ENCODE assay signal across 9 cellular contexts in the genomic region with DNA sequence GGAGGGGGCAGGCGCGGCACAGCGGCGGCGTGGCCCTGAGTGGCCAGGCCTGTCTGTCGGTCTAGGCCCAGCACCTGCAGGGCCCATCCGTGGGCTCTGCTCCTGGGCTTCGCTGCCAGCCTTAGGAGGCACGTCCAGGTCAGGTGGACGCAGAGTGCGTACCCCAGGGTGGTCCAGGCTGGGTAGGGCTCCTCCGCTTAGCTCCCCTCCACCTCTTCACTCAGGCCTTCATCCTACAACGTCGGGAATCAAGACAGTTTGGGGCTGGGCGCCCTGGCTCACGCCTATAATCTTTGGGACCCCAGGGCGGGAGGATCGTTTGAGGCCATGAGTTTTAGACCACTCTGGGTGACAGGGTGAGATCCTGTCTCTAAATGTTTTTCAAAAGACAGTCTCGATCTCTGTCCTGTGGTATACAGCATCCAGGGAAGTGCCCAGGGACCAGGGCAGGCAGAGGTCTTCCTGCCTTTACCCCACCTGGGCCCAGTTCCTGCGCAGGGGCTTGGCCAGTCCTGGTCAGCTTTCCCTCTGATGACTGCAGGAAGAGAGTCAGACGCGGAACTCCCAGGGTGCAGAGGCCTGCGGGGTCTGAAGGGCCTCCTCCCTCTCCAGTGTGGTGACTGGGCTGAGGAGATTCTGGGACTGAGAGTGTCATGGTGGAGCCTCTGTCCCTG. TPM values are rescaled to one million over a fixed set of nuclear protein-coding genes. Genes with fewer than 3 reads are reported as not detected.
DNase-seq lines count a peak whose midpoint lies in the region; ATAC-seq, FAIRE-seq and TF ChIP-seq lines count a peak whose summit lies in the region.
"Not testable (repeated sequence)": the region's sequence is repeated elsewhere in the genome, so short reads cannot be mapped to it uniquely, and the experiment has no call there.
"Had no signal": no experiment of that assay in that cellular context is flagged by ENCODE, and none has a peak within 500 bp of the region (broad histone marks: within the 10 kb centered on the region; RNA-seq: fewer than 3 reads in every experiment).

No MANE protein-coding gene starts in this region.

- not testable (repeated sequence) for H3K9me3 ChIP-seq in Karpas-422 (ENCODE audit: low read length); K562 (replicated peaks; ENCODE audit: control insufficient read depth, insufficient read depth, low read depth, low read length)

- H3K4me2 ChIP-seq in Karpas-422 (ENCODE audit: low read depth, low read length, poor library complexity, severe bottlenecking), result peak overlapping the region; percentile 90
- peak overlapping the region; percentile 86 for H3K4me2 ChIP-seq in K562 (ENCODE audit: insufficient read depth, low read length)

- H3K27ac ChIP-seq in Karpas-422 (ENCODE audit: low read length) (peak overlapping the region; percentile 22; the same call in 1 of the 2 replicates), K562 (ENCODE audit: extremely low read depth, low read depth, low read length) (peak overlapping the region; percentile 75), substantia nigra (ENCODE audit: low read depth, low read length, poor library complexity, severe bottlenecking) (peak overlapping the region; percentile 38)

- H3K79me2 ChIP-seq in Karpas-422 (ENCODE audit: low read length), result peaks cover 50% of the 10 kb centered on the region
- H3K79me2 ChIP-seq in K562 (ENCODE audit: control insufficient read depth, insufficient read depth, low read length), result peaks cover 67% of the 10 kb centered on the region

- 3% methylated on average over 15 of the region's 23 CpGs for WGBS in K562 (ENCODE audit: insufficient coverage, low coverage, missing lambda C conversion rate)

- 0 out of 2 replicates have a peak, but pooled peaks cover 12% of the 10 kb centered on the region for H4K20me1 ChIP-seq in Karpas-422 (ENCODE audit: insufficient read depth, low read depth, low read length)
- not testable (repeated sequence) for H4K20me1 ChIP-seq in K562 (replicated peaks; ENCODE audit: control insufficient read depth, insufficient read depth, low read length)

- peaks cover 17% of the 10 kb centered on the region for H3K4me1 ChIP-seq in Karpas-422 (ENCODE audit: low read length)
- peaks cover 7 to 46% of the 10 kb centered on the region in 2 experiments; a peak in 4 of 5 replicates for H3K4me1 ChIP-seq in K562 (replicated peaks in 1 of 2; ENCODE audit: control insufficient read depth in 2 of 2, insufficient read depth in 2 of 2, low read length in 2 of 2)

- H3K9me1 ChIP-seq in K562 (ENCODE audit: control insufficient read depth, insufficient read depth, low read length), result not testable (repeated sequence)

- peak; percentile 81 for FAIRE-seq in K562 (lab: Jason Lieb, UNC)

- peaks cover 15 to 42% (median 40%) of the 10 kb centered on the region in 3 donors for H3K4me1 Mint-ChIP-seq in naive B cell

- H3K36me3 ChIP-seq in Karpas-422 (ENCODE audit: insufficient read depth, low read length), result not testable (repeated sequence)
- peaks cover 33% of the 10 kb centered on the region; the same call in 2 of the 3 replicates for H3K36me3 ChIP-seq in K562 (ENCODE audit: control insufficient read depth, insufficient read depth, low read length)

- not testable (repeated sequence) for TF ChIP-seq RAD21 in K562 (CRISPR knock-in tag; conservative IDR thresholded peaks at IDR 0.05 in 1 of 2, IDR thresholded peaks at IDR 0.05 in 1 of 2)

- not testable (repeated sequence) for H3K27me3 ChIP-seq in Karpas-422 (ENCODE audit: low read length); K562 (ENCODE audit: control insufficient read depth in 2 of 2, insufficient read depth in 2 of 2, low read length in 2 of 2)

- DNase-seq in DMS 273 (lab: John Stamatoyannopoulos, UW; ENCODE audit: unreplicated experiment), result peak; percentile 47
- DNase-seq in Karpas-422, result peak; percentile 46
- peak; percentile 28 for DNase-seq in UCSD-AML1 (lab: John Stamatoyannopoulos, UW; ENCODE audit: unreplicated experiment)
- peak in 1 of 4 experiments; percentile 23 for DNase-seq in K562 (ENCODE audit: extremely low read depth in 1 of 4, low spot score in 3 of 4)
- DNase-seq in glomerular visceral epithelial cell (ENCODE audit: extremely low spot score), result peak; percentile 33
- not testable (repeated sequence) for DNase-seq in naive B cell
- DNase-seq in substantia nigra (lab: John Stamatoyannopoulos, UW), result peak in 3 of 49 donors; percentile 2 to 40 (median 30)

- H3K27me3 Mint-ChIP-seq in naive B cell, result not testable (repeated sequence)

- H3K9me3 Mint-ChIP-seq in naive B cell, result not testable (repeated sequence)

- not testable (repeated sequence) for H3K36me3 Mint-ChIP-seq in naive B cell

- peak overlapping the region in 1 of 6 donors; percentile 51 for H3K27ac Mint-ChIP-seq in naive B cell

- ATAC-seq in GM21723 (IDR thresholded peaks at IDR 0.05; ENCODE audit: unreplicated experiment), result peak; percentile 32
- ATAC-seq in K562, result peak; percentile 49
- not testable (repeated sequence) for ATAC-seq in naive B cell (ENCODE audit: low read depth in 2 of 2)

- H3K4me3 ChIP-seq in Karpas-422 (ENCODE audit: low read length) (peak overlapping the region; percentile 99), K562 (peak overlapping the region; percentile 100)

- TF ChIP-seq EP300 in K562 (IDR thresholded peaks at IDR 0.05; ENCODE audit: low read length), result not testable (repeated sequence)

- POLR2A ChIA-PET in K562 (lab: Yijun Ruan, JAX), result interaction anchor here (0.6 to 1.0 kb wide), 2 partner anchors 10 to 151 kb away, joined by 3 to 4 read pairs; no protein-coding TSS in a partner anchor

- not testable (repeated sequence) for H3K9me2 ChIP-seq in Karpas-422 (replicated peaks; ENCODE audit: insufficient read depth, low read length)

- TF ChIP-seq CTCF in K562 (IDR thresholded peaks at IDR 0.05 in 2 of 3, conservative IDR thresholded peaks at IDR 0.05 in 1 of 3; ENCODE audit: insufficient read depth in 2 of 3, low read depth in 1 of 3, low read length in 3 of 3), result not testable (repeated sequence)

- not testable (repeated sequence) for H2AFZ ChIP-seq in Karpas-422 (ENCODE audit: low read length); K562 (ENCODE audit: low read depth, low read length)

- not testable (repeated sequence) for BruUV-seq in K562 (replicated peaks; lab: Mats Ljungman, UMichigan)

- in situ Hi-C loops in K562 (cut with MboI), result loop anchor here (5.0 kb wide), 1 partner anchor 154 kb away; no protein-coding TSS in a partner anchor

- H3K4me3 Mint-ChIP-seq in naive B cell, result peak overlapping the region; percentile 57 to 89 (median 76)

- intact Hi-C loops in K562 (cut with micrococcal nuclease), result loop anchor here (5.0 to 10.0 kb wide), 2 partner anchors 159 to 1302 kb away; a partner anchor contains a TSS

- TF ChIP-seq POLR2A in K562 (conservative IDR thresholded peaks at IDR 0.05), result not testable (repeated sequence)

- H3K9ac ChIP-seq in Karpas-422 (ENCODE audit: low read length) (peak overlapping the region; percentile 93), K562 (ENCODE audit: insufficient read depth in 1 of 2, low read depth in 2 of 2, low read length in 2 of 2) (peak overlapping the region; percentile 84 to 98)

- CTCF ChIA-PET in K562 (lab: Yijun Ruan, JAX; ENCODE audit: low intra/inter-chr PET ratio), result interaction anchor here (0.6 to 1.7 kb wide), 2 partner anchors 16 to 150 kb away, joined by 3 to 6 read pairs; no protein-coding TSS in a partner anchor

RNA-seq across cellular contexts. Expression of a gene that starts 0.9 kb away (rescaled TPM):
- 190 and 395 TPM in 2 replicates for total RNA-seq in Karpas-422 (2014; rRNA removed; shearing (Covaris generic); ENCODE audit: low replicate concordance)
- total RNA-seq in K562 (2011; cell fraction: chromatin; rRNA removed; ENCODE audit: low replicate concordance), result 10.2 and 28.9 TPM in 2 replicates
- total RNA-seq in K562 (2011; cell fraction: nucleolus; rRNA removed), result 71.5 and 79.0 TPM in 2 replicates
- total RNA-seq in K562 (2011; cell fraction: nucleoplasm; rRNA removed), result 32.1 and 38.3 TPM in 2 replicates
- 435 and 624 TPM in 2 replicates for total RNA-seq in K562 (2014; rRNA removed)
- total RNA-seq in K562 (2014; rRNA removed; fragmentation: Illumina TruSeq; extraction: Trizol), result 15.9 and 19.3 TPM in 2 replicates
- total RNA-seq in K562 (2015; rRNA removed; fragmentation: Illumina TruSeq; extraction: Trizol), result 102 and 115 TPM in 2 replicates
- total RNA-seq in K562 (2021), result 379 and 394 TPM in 2 replicates
- 114 and 170 TPM in 2 replicates for polyA plus RNA-seq in K562 (2011; rRNA removed)
- 101 and 352 TPM in 2 replicates for polyA plus RNA-seq in K562 (2011; cell fraction: cytosol; rRNA removed)
- 57.8 and 72.4 TPM in 2 replicates for polyA plus RNA-seq in K562 (2011; cell fraction: nucleus; rRNA removed)
- polyA plus RNA-seq in K562 (2012), result 267 and 316 TPM in 2 replicates
- polyA plus RNA-seq in K562 (2014; fragmentation: Illumina TruSeq; extraction: Trizol), result 12.5 and 57.0 TPM in 2 replicates
- 1 to 10 TPM; 5.1 to 9.3 TPM for polyA plus RNA-seq in K562 (2014; fragmentation: Nextera tagmentation; extraction: Ambion mirVana)
- 321 and 383 TPM in 2 replicates for polyA plus RNA-seq in K562 (2014; rRNA removed)
- polyA minus RNA-seq in K562 (2011; rRNA and poly(A)+ RNA removed), result 3.0 and 3.9 TPM in 2 replicates
- polyA minus RNA-seq in K562 (2011; cell fraction: cytosol; rRNA and poly(A)+ RNA removed), result 41.0 and 73.4 TPM in 2 replicates
- polyA minus RNA-seq in K562 (2011; cell fraction: nucleus; rRNA and poly(A)+ RNA removed), result 24.0 and 37.5 TPM in 2 replicates
- polyA plus RNA-seq in naive B cell (ENCODE audit: low read depth in 6 of 6), result 100 to 1,000 TPM; 118 to 165 (median 141) TPM

RNA-seq across cellular contexts. Expression of a gene that starts 1.6 kb away (rescaled TPM):
- 24.3 and 32.5 TPM in 2 replicates for total RNA-seq in Karpas-422 (2014; rRNA removed; shearing (Covaris generic); ENCODE audit: low replicate concordance)
- total RNA-seq in K562 (2011; cell fraction: chromatin; rRNA removed; ENCODE audit: low replicate concordance), result 91.3 and 261 TPM in 2 replicates
- 155 and 168 TPM in 2 replicates for total RNA-seq in K562 (2011; cell fraction: nucleolus; rRNA removed)
- 102 and 110 TPM in 2 replicates for total RNA-seq in K562 (2011; cell fraction: nucleoplasm; rRNA removed)
- 46.6 and 61.6 TPM in 2 replicates for total RNA-seq in K562 (2014; rRNA removed)
- 25.7 and 26.0 TPM in 2 replicates for total RNA-seq in K562 (2014; rRNA removed; fragmentation: Illumina TruSeq; extraction: Trizol)
- total RNA-seq in K562 (2015; rRNA removed; fragmentation: Illumina TruSeq; extraction: Trizol), result 35.7 and 39.6 TPM in 2 replicates
- 108 and 123 TPM in 2 replicates for total RNA-seq in K562 (2021)
- polyA plus RNA-seq in K562 (2011; rRNA removed), result 33.4 and 80.6 TPM in 2 replicates
- polyA plus RNA-seq in K562 (2011; cell fraction: cytosol; rRNA removed), result 38.3 and 60.1 TPM in 2 replicates
- 258 and 368 TPM in 2 replicates for polyA plus RNA-seq in K562 (2011; cell fraction: nucleus; rRNA removed)
- polyA plus RNA-seq in K562 (2012), result 62.6 and 64.0 TPM in 2 replicates
- polyA plus RNA-seq in K562 (2014; fragmentation: Illumina TruSeq; extraction: Trizol), result 79.3 and 102 TPM in 2 replicates
- polyA plus RNA-seq in K562 (2014; fragmentation: Nextera tagmentation; extraction: Ambion mirVana), result 1 to 10 TPM; 7.5 to 8.8 TPM
- 65.1 and 71.4 TPM in 2 replicates for polyA plus RNA-seq in K562 (2014; rRNA removed)
- polyA minus RNA-seq in K562 (2011; rRNA and poly(A)+ RNA removed), result 26.6 and 35.5 TPM in 2 replicates
- polyA minus RNA-seq in K562 (2011; cell fraction: cytosol; rRNA and poly(A)+ RNA removed), result 63.5 and 85.1 TPM in 2 replicates
- 80.4 and 94.5 TPM in 2 replicates for polyA minus RNA-seq in K562 (2011; cell fraction: nucleus; rRNA and poly(A)+ RNA removed)
- polyA plus RNA-seq in naive B cell (ENCODE audit: low read depth in 6 of 6), result 10 to 100 TPM; 20.2 to 41.4 (median 27.7) TPM

RNA-seq across cellular contexts. Expression of a gene that starts 15.3 kb away (rescaled TPM):
- not detected in 2 replicates for total RNA-seq in Karpas-422 (2014; rRNA removed; shearing (Covaris generic); ENCODE audit: low replicate concordance)
- total RNA-seq in K562 (2011; cell fraction: chromatin; rRNA removed; ENCODE audit: low replicate concordance), result not detected in 2 replicates
- total RNA-seq in K562 (2011; cell fraction: nucleolus; rRNA removed), result not detected in 2 replicates
- not detected in 2 replicates for total RNA-seq in K562 (2011; cell fraction: nucleoplasm; rRNA removed)
- total RNA-seq in K562 (2014; rRNA removed) (0.14 and 0.41 TPM in 2 replicates), K562 (2014; rRNA removed; fragmentation: Illumina TruSeq; extraction: Trizol) (0.10 TPM in 1 of 2 replicates, not detected in the other), K562 (2015; rRNA removed; fragmentation: Illumina TruSeq; extraction: Trizol) (0.15 and 0.25 TPM in 2 replicates), K562 (2021) (not detected in 2 replicates)
- polyA plus RNA-seq in K562 (2011; rRNA removed) (0.11 and 0.26 TPM in 2 replicates), K562 (2014; fragmentation: Illumina TruSeq; extraction: Trizol) (0.22 and 0.30 TPM in 2 replicates), K562 (2014; fragmentation: Nextera tagmentation; extraction: Ambion mirVana) (under 1 TPM in 1 of 2 experiments, not detected in 1; 0.13 TPM), K562 (2014; rRNA removed) (0.09 and 0.12 TPM in 2 replicates), naive B cell (ENCODE audit: low read depth in 6 of 6) (not detected)
- polyA plus RNA-seq in K562 (2011; cell fraction: cytosol; rRNA removed), result 0.34 and 0.48 TPM in 2 replicates
- polyA plus RNA-seq in K562 (2011; cell fraction: nucleus; rRNA removed), result 0.34 and 0.37 TPM in 2 replicates
- polyA plus RNA-seq in K562 (2012), result 0.06 and 0.09 TPM in 2 replicates
- polyA minus RNA-seq in K562 (2011; rRNA and poly(A)+ RNA removed), result 0.14 TPM in 1 of 2 replicates, not detected in the other
- not detected in 2 replicates for polyA minus RNA-seq in K562 (2011; cell fraction: cytosol; rRNA and poly(A)+ RNA removed)
- polyA minus RNA-seq in K562 (2011; cell fraction: nucleus; rRNA and poly(A)+ RNA removed), result not detected in 2 replicates
- total RNA-seq: myocyte had no signal

RNA-seq across cellular contexts. Expression of a gene that starts 38.1 kb away (rescaled TPM):
- total RNA-seq in Karpas-422 (2014; rRNA removed; shearing (Covaris generic); ENCODE audit: low replicate concordance), result 11.9 and 45.0 TPM in 2 replicates
- 4.0 and 15.6 TPM in 2 replicates for total RNA-seq in K562 (2011; cell fraction: chromatin; rRNA removed; ENCODE audit: low replicate concordance)
- total RNA-seq in K562 (2011; cell fraction: nucleolus; rRNA removed), result 8.2 and 11.2 TPM in 2 replicates
- 6.4 and 6.6 TPM in 2 replicates for total RNA-seq in K562 (2011; cell fraction: nucleoplasm; rRNA removed)
- total RNA-seq in K562 (2014; rRNA removed) (0.59 and 0.65 TPM in 2 replicates), K562 (2014; rRNA removed; fragmentation: Illumina TruSeq; extraction: Trizol) (0.11 and 0.19 TPM in 2 replicates), K562 (2015; rRNA removed; fragmentation: Illumina TruSeq; extraction: Trizol) (0.25 and 0.57 TPM in 2 replicates), K562 (2021) (1.0 and 1.4 TPM in 2 replicates)
- polyA plus RNA-seq in K562 (2011; rRNA removed) (1.2 and 2.1 TPM in 2 replicates), K562 (2014; fragmentation: Illumina TruSeq; extraction: Trizol) (0.28 and 0.45 TPM in 2 replicates), K562 (2014; fragmentation: Nextera tagmentation; extraction: Ambion mirVana) (under 1 TPM in 1 of 2 experiments, not detected in 1; 0.04 TPM), K562 (2014; rRNA removed) (1.5 and 1.6 TPM in 2 replicates), naive B cell (ENCODE audit: low read depth in 6 of 6) (not detected)
- polyA plus RNA-seq in K562 (2011; cell fraction: cytosol; rRNA removed), result 0.68 and 1.6 TPM in 2 replicates
- 16.4 and 25.1 TPM in 2 replicates for polyA plus RNA-seq in K562 (2011; cell fraction: nucleus; rRNA removed)
- polyA plus RNA-seq in K562 (2012), result 2.9 and 6.0 TPM in 2 replicates
- 0.18 and 0.42 TPM in 2 replicates for polyA minus RNA-seq in K562 (2011; rRNA and poly(A)+ RNA removed)
- polyA minus RNA-seq in K562 (2011; cell fraction: cytosol; rRNA and poly(A)+ RNA removed), result 0.36 TPM in 1 of 2 replicates, not detected in the other
- polyA minus RNA-seq in K562 (2011; cell fraction: nucleus; rRNA and poly(A)+ RNA removed), result 1.9 TPM in 2 replicates

RNA-seq across cellular contexts. Expression of a gene that starts 53.9 kb away (rescaled TPM):
- total RNA-seq in Karpas-422 (2014; rRNA removed; shearing (Covaris generic); ENCODE audit: low replicate concordance), result 0.07 TPM in 1 of 2 replicates, not detected in the other
- total RNA-seq in K562 (2011; cell fraction: chromatin; rRNA removed; ENCODE audit: low replicate concordance), result 6.4 and 10.3 TPM in 2 replicates
- 5.8 and 8.0 TPM in 2 replicates for total RNA-seq in K562 (2011; cell fraction: nucleolus; rRNA removed)
- total RNA-seq in K562 (2011; cell fraction: nucleoplasm; rRNA removed), result 4.4 and 6.6 TPM in 2 replicates
- total RNA-seq in K562 (2014; rRNA removed) (0.23 and 0.33 TPM in 2 replicates), K562 (2014; rRNA removed; fragmentation: Illumina TruSeq; extraction: Trizol) (0.38 and 0.51 TPM in 2 replicates), K562 (2015; rRNA removed; fragmentation: Illumina TruSeq; extraction: Trizol) (0.33 and 0.41 TPM in 2 replicates), K562 (2021) (2.1 and 2.2 TPM in 2 replicates)
- polyA plus RNA-seq in K562 (2011; rRNA removed) (0.09 and 0.15 TPM in 2 replicates), K562 (2014; fragmentation: Illumina TruSeq; extraction: Trizol) (0.25 and 0.26 TPM in 2 replicates), K562 (2014; fragmentation: Nextera tagmentation; extraction: Ambion mirVana) (under 1 TPM in 1 of 2 experiments, not detected in 1; 0.04 TPM), K562 (2014; rRNA removed) (0.18 and 0.28 TPM in 2 replicates), naive B cell (ENCODE audit: low read depth in 6 of 6) (not detected)
- 0.06 and 0.09 TPM in 2 replicates for polyA plus RNA-seq in K562 (2011; cell fraction: cytosol; rRNA removed)
- 0.90 and 2.3 TPM in 2 replicates for polyA plus RNA-seq in K562 (2011; cell fraction: nucleus; rRNA removed)
- polyA plus RNA-seq in K562 (2012), result 0.10 and 0.24 TPM in 2 replicates
- polyA minus RNA-seq in K562 (2011; rRNA and poly(A)+ RNA removed), result 0.57 and 0.74 TPM in 2 replicates
- polyA minus RNA-seq in K562 (2011; cell fraction: cytosol; rRNA and poly(A)+ RNA removed), result 0.36 TPM in 1 of 2 replicates, not detected in the other
- 4.0 and 4.8 TPM in 2 replicates for polyA minus RNA-seq in K562 (2011; cell fraction: nucleus; rRNA and poly(A)+ RNA removed)
- total RNA-seq: myocyte had no signal

Comparison
In these comparisons a context has a peak if more than half of its experiments do, and no peak if none do; other contexts are left out.
1. H3K27ac ChIP-seq: peak in every context shown above with its lines; median percentile 75 in K562; 38 in substantia nigra; 22 in Karpas-422.